ENCODE assay signal across 9 cellular contexts in genomic region chr17:67628580-67629013, GRCh38.
DNase-seq lines count a peak whose midpoint lies in the region; ATAC-seq and TF ChIP-seq lines count a peak whose summit lies in the region.
"Had no signal": no experiment of that assay in that cellular context is flagged by ENCODE, and none has a peak within 500 bp of the region (broad histone marks: within the 10 kb centered on the region; RNA-seq: fewer than 3 reads in every experiment).

No MANE protein-coding gene starts in this region.

- H3K79me1 ChIP-seq in mesendoderm (ENCODE audit: low read length), result no peaks in the 10 kb centered on the region

- H3K4me2 ChIP-seq in mesendoderm (ENCODE audit: low read length) (no peak overlapping the region), hepatocyte (no peak overlapping the region)

- no peak overlapping the region for H2AFZ ChIP-seq in hepatocyte

- H3K23ac ChIP-seq in mesendoderm (ENCODE audit: low read length), result no peak overlapping the region

- TF ChIP-seq CTCF in GM12875 (IDR thresholded peaks at IDR 0.05; ENCODE audit: borderline replicate concordance, insufficient read depth, low read depth, low read length) (peak; percentile 31; the same call in 1 of the 2 replicates), astrocyte of the cerebellum (IDR thresholded peaks at IDR 0.05; ENCODE audit: low read depth, low read length, missing control alignments) (peak; percentile 43), nephron progenitor cell (IDR thresholded peaks at IDR 0.05) (no peak), hepatocyte (IDR thresholded peaks at IDR 0.05; ENCODE audit: poor library complexity) (no peak)

- no peaks in the 10 kb centered on the region for H4K20me1 ChIP-seq in hepatocyte (ENCODE audit: insufficient read depth, poor library complexity, severe bottlenecking)

- H3K9me3 ChIP-seq in hepatocyte (ENCODE audit: low read depth), result no peaks in the 10 kb centered on the region

- H3K4me1 Mint-ChIP-seq in nephron progenitor cell, result peaks cover 30% of the 10 kb centered on the region

- no peak overlapping the region for H4K8ac ChIP-seq in mesendoderm (ENCODE audit: low read depth, low read length)

- peaks cover 6% of the 10 kb centered on the region for H3K36me3 ChIP-seq in mesendoderm (ENCODE audit: control insufficient read depth, insufficient read depth, low read length)
- no peaks in the 10 kb centered on the region for H3K36me3 ChIP-seq in hepatocyte (replicated peaks; ENCODE audit: insufficient read depth, low read depth)

- H4K5ac ChIP-seq in mesendoderm (ENCODE audit: low read length), result no peak overlapping the region

- no peak overlapping the region for H3K4me3 ChIP-seq in GM12875 (ENCODE audit: low read depth, low read length)
- no peak overlapping the region for H3K4me3 ChIP-seq in astrocyte of the cerebellum (ENCODE audit: low read depth, low read length)
- H3K4me3 ChIP-seq in mesendoderm (ENCODE audit: low read length), result no peak overlapping the region
- H3K4me3 ChIP-seq in hepatocyte, result no peak overlapping the region

- H3K18ac ChIP-seq in mesendoderm (ENCODE audit: low read length), result no peak overlapping the region

- in situ Hi-C loops in astrocyte of the cerebellum (cut with HindIII; ENCODE audit: low sequenced_read_pairs), result no loop called here

- H3K79me2 ChIP-seq in mesendoderm (ENCODE audit: control insufficient read depth, insufficient read depth, low read length) (no peaks in the 10 kb centered on the region), hepatocyte (no peaks in the 10 kb centered on the region)

- peaks cover 11% of the 10 kb centered on the region for H3K9me3 Mint-ChIP-seq in nephron progenitor cell

- no peaks in the 10 kb centered on the region for H3K27me3 ChIP-seq in mesendoderm (ENCODE audit: insufficient read depth, low read length, poor library complexity)
- H3K27me3 ChIP-seq in hepatocyte, result no peaks in the 10 kb centered on the region

- H3K4me1 ChIP-seq in mesendoderm (ENCODE audit: control insufficient read depth, low read depth, low read length), result no peaks in the 10 kb centered on the region
- no peaks in the 10 kb centered on the region for H3K4me1 ChIP-seq in hepatocyte (ENCODE audit: insufficient read depth)

- no peak overlapping the region for H3K27ac ChIP-seq in mesendoderm (ENCODE audit: low read depth, low read length)
- no peak overlapping the region for H3K27ac ChIP-seq in hepatocyte

- H2BK5ac ChIP-seq in mesendoderm (ENCODE audit: low read length), result no peak overlapping the region

- no peak overlapping the region for H3K4me3 Mint-ChIP-seq in nephron progenitor cell

- no peaks in the 10 kb centered on the region for H3K9me2 ChIP-seq in hepatocyte (replicated peaks; ENCODE audit: insufficient read depth)

- no peak overlapping the region for H3K27ac Mint-ChIP-seq in nephron progenitor cell

- no CpG with 5 or more reads among the region's 8 CpGs for WGBS in mesendoderm (ENCODE audit: extremely low coverage, insufficient coverage, low lambda C conversion rate)
- 87% methylated on average over 8 of the region's 8 CpGs for WGBS in hepatocyte (ENCODE audit: low lambda C conversion rate, missing lambda C conversion rate)

- no peak overlapping the region for H3K9ac ChIP-seq in mesendoderm (ENCODE audit: low read length)

- no peak for DNase-seq in astrocyte of the cerebellum (ENCODE audit: low read depth)
- peak; percentile 51 for DNase-seq in mesendoderm
- no peak for DNase-seq in nephron progenitor cell
- no peak for DNase-seq in hepatocyte (ENCODE audit: low spot score)
- no peak for DNase-seq in NK-92 (lab: John Stamatoyannopoulos, UW; ENCODE audit: unreplicated experiment)
- DNase-seq: NCI-H2107 had no signal

- peaks cover 6% of the 10 kb centered on the region for H3K27me3 Mint-ChIP-seq in nephron progenitor cell (ENCODE audit: low read depth, poor library complexity)

- peaks cover 4% of the 10 kb centered on the region for H3K36me3 Mint-ChIP-seq in nephron progenitor cell (ENCODE audit: low read depth)

- H2BK120ac ChIP-seq in mesendoderm (ENCODE audit: low read depth, low read length), result no peak overlapping the region

- no peak overlapping the region for H2AK5ac ChIP-seq in mesendoderm (ENCODE audit: low read length)

- H2BK15ac ChIP-seq in mesendoderm (replicated peaks; ENCODE audit: low read depth), result no peak overlapping the region

- no peak overlapping the region for H3K56ac ChIP-seq in mesendoderm (ENCODE audit: low read length)

- H3K4ac ChIP-seq in mesendoderm (ENCODE audit: low read depth, low read length), result no peak overlapping the region

- peak; percentile 56 for ATAC-seq in HG03432 (IDR thresholded peaks at IDR 0.05; ENCODE audit: unreplicated experiment)
- no peak for ATAC-seq in GM19328 (IDR thresholded peaks at IDR 0.05; ENCODE audit: unreplicated experiment)

Comparison
In these comparisons a context has a peak if more than half of its experiments do, and no peak if none do; other contexts are left out.
1. CTCF ChIP-seq: peak in GM12875 (single experiment) and astrocyte of the cerebellum (single experiment); none in nephron progenitor cell (single experiment) and hepatocyte (single experiment).